ENCODE assay signal across 6 cellular contexts in genomic region chr21:43382902-43383301, GRCh38. TPM values are rescaled to one million over a fixed set of nuclear protein-coding genes. Genes with fewer than 3 reads are reported as not detected.
A peak's percentile ranks its signal among the peaks of the same experiment; 100 is the strongest.
DNase-seq lines count a peak whose midpoint lies in the region; ATAC-seq, FAIRE-seq and TF ChIP-seq lines count a peak whose summit lies in the region.
"Not testable (repeated sequence)": the region's sequence is repeated elsewhere in the genome, so short reads cannot be mapped to it uniquely, and the experiment has no call there.

No MANE protein-coding gene starts in this region.

- not testable (repeated sequence) for H3K27me3 Mint-ChIP-seq in activated naive CD8-positive, alpha-beta T cell treated with anti-CD3 and anti-CD28 coated beads, Interleukin-2, amount 10 ng/mL, durations not matched to agents 7 days and 5 days

- 18 to 20% methylated on average over 1 to 6 of the region's 10 CpGs for WGBS in pancreas, 2 donors

- not testable (repeated sequence) for FAIRE-seq in pancreas (lab: Jason Lieb, UNC)

- not testable (repeated sequence) for H3K36me3 Mint-ChIP-seq in activated naive CD8-positive, alpha-beta T cell treated with anti-CD3 and anti-CD28 coated beads, Interleukin-2, amount 10 ng/mL, durations not matched to agents 7 days and 5 days

- H3K4me3 ChIP-seq in pancreas: not testable (repeated sequence)

- H3K27ac ChIP-seq in pancreas: not testable (repeated sequence)

- POLR2A ChIA-PET in activated naive CD8-positive, alpha-beta T cell treated with anti-CD3 and anti-CD28 coated beads, Interleukin-2, amount 10 ng/mL, durations not matched to agents 7 days and 5 days (lab: Charles Lee): not testable (repeated sequence)

- H3K9me3 Mint-ChIP-seq in activated naive CD8-positive, alpha-beta T cell treated with anti-CD3 and anti-CD28 coated beads, Interleukin-2, amount 10 ng/mL, durations not matched to agents 7 days and 5 days: not testable (repeated sequence)

- not testable (repeated sequence) for H3K4me1 Mint-ChIP-seq in activated naive CD8-positive, alpha-beta T cell treated with anti-CD3 and anti-CD28 coated beads, Interleukin-2, amount 10 ng/mL, durations not matched to agents 7 days and 5 days

- not testable (repeated sequence) for H3K36me3 ChIP-seq in pancreas

- H3K9me3 ChIP-seq in pancreas: not testable (repeated sequence)

- not testable (repeated sequence) for H3K27me3 ChIP-seq in pancreas

- H3K4me1 ChIP-seq in pancreas: not testable (repeated sequence)

- peak in 2 of 3 experiments; percentile 26 to 50 for DNase-seq in NCI-H1417 (lab: John Stamatoyannopoulos, UW)
- DNase-seq in NCI-H748 (lab: John Stamatoyannopoulos, UW; ENCODE audit: unreplicated experiment): peak; percentile 55
- not testable (repeated sequence) for DNase-seq in activated naive CD8-positive, alpha-beta T cell treated with anti-CD3 and anti-CD28 coated beads, Interleukin-2, amount 10 ng/mL, durations not matched to agents 7 days and 5 days; left colon
- peak; percentile 8 for DNase-seq in left ventricle myocardium superior
- DNase-seq in pancreas: peak in 1 of 6 donors; percentile 2

- intact Hi-C loops in left ventricle myocardium superior (cut with micrococcal nuclease); left colon (cut with DNase I, micrococcal nuclease); pancreas (cut with DNase I): not testable (repeated sequence)

- H3K4me3 Mint-ChIP-seq in activated naive CD8-positive, alpha-beta T cell treated with anti-CD3 and anti-CD28 coated beads, Interleukin-2, amount 10 ng/mL, durations not matched to agents 7 days and 5 days: not testable (repeated sequence)

- not testable (repeated sequence) for TF ChIP-seq CTCF in pancreas (IDR thresholded peaks at IDR 0.05)

- H3K27ac Mint-ChIP-seq in activated naive CD8-positive, alpha-beta T cell treated with anti-CD3 and anti-CD28 coated beads, Interleukin-2, amount 10 ng/mL, durations not matched to agents 7 days and 5 days: not testable (repeated sequence)

- peak; percentile 10 for ATAC-seq in activated naive CD8-positive, alpha-beta T cell treated with anti-CD3 and anti-CD28 coated beads, Interleukin-2, amount 10 ng/mL, durations not matched to agents 7 days and 5 days (ENCODE audit: low read depth)
- not testable (repeated sequence) for ATAC-seq in left ventricle myocardium superior
- ATAC-seq in left colon (peak; percentile 49), pancreas (peak in 3 of 4 donors; percentile 14 to 61 (median 48))

RNA-seq across cellular contexts. Expression of gene SIK1, which starts 44.0 kb away (rescaled TPM):
- total RNA-seq in activated naive CD8-positive, alpha-beta T cell treated with anti-CD3 and anti-CD28 coated beads, Interleukin-2, amount 10 ng/mL, durations not matched to agents 7 days and 5 days: 10 to 100 TPM; 25.9 to 31.6 TPM
- 8.0 TPM for total RNA-seq in left ventricle myocardium superior
- total RNA-seq in left colon: 10 to 100 TPM in 1 of 2 donors, 1 to 10 TPM in 1; 8.0 to 30.0 TPM
- 100 to 1,000 TPM in 1 of 6 donors, 10 to 100 TPM in 2, 1 to 10 TPM in 3; 3.3 to 187 (median 9.2) TPM for total RNA-seq in pancreas
- polyA plus RNA-seq in pancreas: 10 to 100 TPM in 1 of 2 donors, 1 to 10 TPM in 1; 9.7 to 48.6 TPM
